Comparison of ENCODE assay signal across 24 cellular contexts in the genomic region with DNA sequence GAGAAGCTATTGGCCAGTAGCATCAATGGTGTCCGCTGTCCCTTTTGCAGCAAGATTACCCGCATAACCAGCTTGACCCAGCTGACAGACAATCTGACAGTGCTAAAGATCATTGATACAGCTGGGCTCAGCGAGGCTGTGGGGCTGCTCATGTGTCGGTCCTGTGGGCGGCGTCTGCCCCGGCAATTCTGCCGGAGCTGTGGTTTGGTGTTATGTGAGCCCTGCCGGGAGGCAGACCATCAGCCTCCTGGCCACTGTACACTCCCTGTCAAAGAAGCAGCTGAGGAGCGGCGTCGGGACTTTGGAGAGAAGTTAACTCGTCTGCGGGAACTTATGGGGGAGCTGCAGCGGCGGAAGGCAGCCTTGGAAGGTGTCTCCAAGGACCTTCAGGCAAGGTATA. TPM values are rescaled to one million over a fixed set of nuclear protein-coding genes. Genes with fewer than 3 reads are reported as not detected.
A peak's percentile ranks its signal among the peaks of the same experiment; 100 is the strongest.
DNase-seq lines count a peak whose midpoint lies in the region; ATAC-seq, FAIRE-seq and TF ChIP-seq lines count a peak whose summit lies in the region.
"Had no signal": no experiment of that assay in that cellular context is flagged by ENCODE, and none has a peak within 500 bp of the region (broad histone marks: within the 10 kb centered on the region; RNA-seq: fewer than 3 reads in every experiment).

No MANE protein-coding gene starts in this region.

- in situ Hi-C loops in GM23248 (cut with MboI) = no loop called here
- in situ Hi-C loops in ACHN (cut with HindIII; ENCODE audit: low pct_ligation_motif_present, low pct_unique_long_range_greater_than_20kb, low sequenced_read_pairs) = no loop called here

- WGBS in GM23248 (ENCODE audit: low coverage in 1 of 2, low lambda C conversion rate in 2 of 2, missing lambda C conversion rate in 2 of 2), 2 experiments = 94 to 98% methylated on average over 16 of the region's 16 CpGs

- intact Hi-C loops in posterior vena cava (cut with DNase I) = no loop called here

- H3K9me1 ChIP-seq in keratinocyte (ENCODE audit: control insufficient read depth, extremely low read depth, insufficient read depth, low read length) = no peaks in the 10 kb centered on the region

- dilution Hi-C loops in keratinocyte (cut with MboI; ENCODE audit: extremely low pct_ligation_motif_present, low sequenced_read_pairs) = no loop called here

- H3K9ac ChIP-seq in GM23248 (no peak overlapping the region), keratinocyte (ENCODE audit: control insufficient read depth, extremely low read depth, insufficient read depth, low read length) (no peak overlapping the region)
- H3K9ac ChIP-seq: BLaER1 treated with 17β-estradiol and CSF1 and Interleukin-3, amounts not matched to agents 10 nM and 100 nM had no signal

- H3K4me3 ChIP-seq in GM23248 = no peak overlapping the region
- no peak overlapping the region for H3K4me3 ChIP-seq in RWPE2 (ENCODE audit: severe bottlenecking)
- H3K4me3 ChIP-seq in keratinocyte (ENCODE audit: control insufficient read depth in 2 of 3, extremely low read depth in 1 of 3, insufficient read depth in 2 of 3, low read depth in 1 of 3, low read length in 3 of 3) = no peak overlapping the region
- H3K4me3 ChIP-seq: BLaER1 treated with 17β-estradiol and CSF1 and Interleukin-3, amounts not matched to agents 10 nM and 100 nM had no signal

- H3K9me3 ChIP-seq in GM23248 (ENCODE audit: low read depth) = no peaks in the 10 kb centered on the region
- H3K9me3 ChIP-seq in RWPE2 (ENCODE audit: severe bottlenecking) = no peaks in the 10 kb centered on the region
- no peaks in the 10 kb centered on the region for H3K9me3 ChIP-seq in keratinocyte (ENCODE audit: control insufficient read depth, low read depth, low read length)

- H3K36me3 ChIP-seq in GM23248 (ENCODE audit: low read depth) (peaks cover 31% of the 10 kb centered on the region), RWPE2 (ENCODE audit: low read depth) (peaks cover 44% of the 10 kb centered on the region), keratinocyte (ENCODE audit: control insufficient read depth in 2 of 2, extremely low read depth in 1 of 2, insufficient read depth in 2 of 2, low read length in 2 of 2) (peaks cover 17 to 24% of the 10 kb centered on the region in 2 experiments)

- peak overlapping the region; percentile 59 for H3K27ac ChIP-seq in GM23248
- peak overlapping the region; percentile 50 for H3K27ac ChIP-seq in RWPE2 (ENCODE audit: poor library complexity, severe bottlenecking)
- peak overlapping the region; percentile 1 for H3K27ac ChIP-seq in keratinocyte (ENCODE audit: control insufficient read depth, insufficient read depth, low read length)
- H3K27ac ChIP-seq: BLaER1 treated with 17β-estradiol and CSF1 and Interleukin-3, amounts not matched to agents 10 nM and 100 nM had no signal

- H3K27me3 ChIP-seq in GM23248 (replicated peaks; ENCODE audit: insufficient read depth) (no peaks in the 10 kb centered on the region), RWPE2 (ENCODE audit: insufficient read depth, poor library complexity, severe bottlenecking) (no peaks in the 10 kb centered on the region), keratinocyte (ENCODE audit: control insufficient read depth, extremely low read depth, insufficient read depth, low read length) (no peaks in the 10 kb centered on the region)
- H3K27me3 ChIP-seq: BLaER1 treated with 17β-estradiol and CSF1 and Interleukin-3, amounts not matched to agents 10 nM and 100 nM had no signal

- H3K4me1 ChIP-seq in GM23248 (ENCODE audit: insufficient read depth) = peaks cover 68% of the 10 kb centered on the region
- peaks cover 29% of the 10 kb centered on the region for H3K4me1 ChIP-seq in RWPE2 (ENCODE audit: insufficient read depth, poor library complexity, severe bottlenecking)
- peaks cover 50% of the 10 kb centered on the region for H3K4me1 ChIP-seq in keratinocyte (ENCODE audit: control insufficient read depth, extremely low read depth, insufficient read depth, low read length)

- peaks cover 56% of the 10 kb centered on the region for H3F3A ChIP-seq in GM23248 (ENCODE audit: insufficient read depth)

- TF ChIP-seq CTCF in RWPE2 (IDR thresholded peaks at IDR 0.05; ENCODE audit: poor library complexity, severe bottlenecking) (no peak), keratinocyte (optimal IDR thresholded peaks at IDR 0.05 in 1 of 3, IDR thresholded peaks at IDR 0.05 in 1 of 3, conservative IDR thresholded peaks at IDR 0.05 in 1 of 3; ENCODE audit: extremely low read depth in 1 of 3, insufficient read depth in 2 of 3, low read length in 3 of 3) (no peak)

- DNase-seq in GM23248 (no peak), RWPE2 (ENCODE audit: low spot score) (no peak), keratinocyte (ENCODE audit: low read depth, low spot score) (no peak), posterior vena cava (ENCODE audit: low spot score) (peak; percentile 73), ACHN (no peak)
- DNase-seq: AML-193; CD4-positive, alpha-beta T cell; GOT3; KBM-7; NCI-H1105 treated with DMSO at 0.1 percent for 48 hours; NCI-H146; NCI-H1930; NCI-H2107; NCI-H446; NCI-H524 treated with DMSO at 0.1 percent for 48 hours; NCI-H774; SHP77 had no signal

- H3K9me2 ChIP-seq in GM23248 (ENCODE audit: insufficient read depth) = no peaks in the 10 kb centered on the region

- FAIRE-seq in keratinocyte (lab: Jason Lieb, UNC) = no peak
- FAIRE-seq: D721Med, HepG2, RCC 7860 had no signal

- peaks cover 90% of the 10 kb centered on the region for H3K79me2 ChIP-seq in GM23248 (ENCODE audit: insufficient read depth)
- H3K79me2 ChIP-seq in keratinocyte (ENCODE audit: control insufficient read depth, insufficient read depth, low read length) = peaks cover 62% of the 10 kb centered on the region

- H2AFZ ChIP-seq in GM23248 (no peak overlapping the region), keratinocyte (ENCODE audit: control insufficient read depth, low read length) (no peak overlapping the region)

- peak overlapping the region; percentile 54 for H3K4me2 ChIP-seq in GM23248 (ENCODE audit: unreplicated experiment)
- no peak overlapping the region for H3K4me2 ChIP-seq in keratinocyte (ENCODE audit: control insufficient read depth, extremely low read depth, insufficient read depth, low read depth, low read length)
- H3K4me2 ChIP-seq: BLaER1 treated with 17β-estradiol and CSF1 and Interleukin-3, amounts not matched to agents 10 nM and 100 nM had no signal

- ATAC-seq in RWPE2 (ENCODE audit: low read depth) (no peak), HG03571 (IDR thresholded peaks at IDR 0.05; ENCODE audit: unreplicated experiment) (no peak), HG02938 (IDR thresholded peaks at IDR 0.05; ENCODE audit: unreplicated experiment) (no peak), GM18519 (IDR thresholded peaks at IDR 0.05; ENCODE audit: low FRiP score, unreplicated experiment) (no peak)
- ATAC-seq: HepG2 had no signal

- H4K20me1 ChIP-seq in GM23248 (ENCODE audit: insufficient read depth) (peaks cover 5% of the 10 kb centered on the region; the same call in 1 of the 2 replicates), keratinocyte (ENCODE audit: control insufficient read depth, extremely low read depth, insufficient read depth, low read length) (no peaks in the 10 kb centered on the region)

RNA-seq across cellular contexts. Expression of a gene that starts 10.8 kb away (rescaled TPM):
- 38.2 and 41.9 TPM in 2 replicates for total RNA-seq in GM23248 (2014; rRNA removed; shearing (Covaris generic))
- polyA plus RNA-seq in GM23248 (2016; fragmentation: Nextera tagmentation; extraction: Ambion mirVana) (34.5 and 37.0 TPM in 2 replicates), keratinocyte (21.3 to 23.8 TPM (median 23.2 TPM) in 3 replicates)
- polyA plus RNA-seq in keratinocyte (2011; ENCODE audit: low read depth) = 6.3 TPM
- 13.9 and 18.4 TPM in 2 replicates for polyA plus RNA-seq in keratinocyte (2011; cell fraction: cytosol; rRNA removed)
- polyA plus RNA-seq in keratinocyte (2011; cell fraction: nucleus; rRNA removed) = 31.8 and 34.7 TPM in 2 replicates
- 7.6 and 18.5 TPM in 2 replicates for polyA plus RNA-seq in keratinocyte (2012; ENCODE audit: low replicate concordance)
- 55.2 to 74.2 TPM (median 71.4 TPM) in 3 replicates for polyA minus RNA-seq in keratinocyte
- polyA minus RNA-seq in keratinocyte (2011; cell fraction: cytosol; rRNA and poly(A)+ RNA removed) = 26.7 TPM
- polyA minus RNA-seq in keratinocyte (2011; cell fraction: nucleus; rRNA and poly(A)+ RNA removed) = 29.9 and 43.2 TPM in 2 replicates
- total RNA-seq in posterior vena cava = 10 to 100 TPM; 17.4 to 24.4 TPM

Comparison
In these comparisons a context has a peak if more than half of its experiments do, and no peak if none do; other contexts are left out.
1. H3K27ac ChIP-seq: peak in every context shown above with its lines; median percentile 59 in GM23248; 50 in RWPE2; 1 in keratinocyte.